ENCODE assay signal across 14 cellular contexts in the genomic region with DNA sequence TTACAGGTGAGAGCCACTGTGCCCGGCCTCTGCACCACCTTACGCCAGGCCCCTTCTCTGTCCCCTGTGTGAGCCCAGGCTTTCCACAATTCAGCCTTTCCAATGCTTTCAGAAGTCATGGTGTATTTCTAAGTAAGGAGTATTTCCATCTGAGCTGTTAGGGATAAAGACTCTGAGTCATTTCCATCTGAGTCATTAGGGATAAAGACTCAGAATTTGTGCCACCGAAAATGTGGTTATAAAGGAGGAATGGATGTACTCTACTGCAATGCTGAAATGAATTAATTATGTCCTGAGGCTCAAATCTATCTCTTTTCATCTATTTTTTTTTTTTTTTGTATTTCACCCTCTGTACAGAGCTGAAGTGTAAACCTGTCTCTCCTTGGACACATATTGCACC.
A peak's percentile ranks its signal among the peaks of the same experiment; 100 is the strongest.
DNase-seq lines count a peak whose midpoint lies in the region; ATAC-seq lines count a peak whose summit lies in the region.
"Had no signal": no experiment of that assay in that cellular context is flagged by ENCODE, and none has a peak within 500 bp of the region (broad histone marks: within the 10 kb centered on the region; RNA-seq: fewer than 3 reads in every experiment).

No MANE protein-coding gene starts in this region.

- H3K27me3 Mint-ChIP-seq in activated CD4-positive, alpha-beta T cell treated with anti-CD3 and anti-CD28 coated beads, Interleukin-2, amount 10 ng/mL, durations not matched to agents 7 days and 5 days, result no peaks in the 10 kb centered on the region
- peaks cover 2% of the 10 kb centered on the region for H3K27me3 Mint-ChIP-seq in activated naive CD8-positive, alpha-beta T cell treated with anti-CD3 and anti-CD28 coated beads, Interleukin-2, amount 50 U/mL, for 24 hours

- peak overlapping the region; percentile 74 for H3K4me3 Mint-ChIP-seq in activated CD4-positive, alpha-beta T cell treated with anti-CD3 and anti-CD28 coated beads, Interleukin-2, amount 10 ng/mL, durations not matched to agents 7 days and 5 days
- no peak overlapping the region for H3K4me3 Mint-ChIP-seq in activated naive CD8-positive, alpha-beta T cell treated with anti-CD3 and anti-CD28 coated beads, Interleukin-2, amount 50 U/mL, for 24 hours
- H3K4me3 Mint-ChIP-seq: IgD-negative memory B cell had no signal

- DNase-seq in activated CD4-positive, alpha-beta T cell treated with anti-CD3 and anti-CD28 coated beads, Interleukin-2, amount 10 ng/mL, durations not matched to agents 7 days and 5 days, result no peak
- no peak for DNase-seq in activated CD4-positive, alpha-beta T cell treated with anti-CD3 and anti-CD28 coated beads, Interleukin-2, amount 50 U/mL, for 1 hour
- DNase-seq in MV-4-11 (lab: John Stamatoyannopoulos, UW) (peak; percentile 10), putamen (ENCODE audit: low spot score) (peak; percentile 7), Kasumi-1 (lab: John Stamatoyannopoulos, UW) (no peak)
- DNase-seq in activated naive CD8-positive, alpha-beta T cell treated with anti-CD3 and anti-CD28 coated beads, Interleukin-2, amount 50 U/mL, for 24 hours, result no peak
- no peak for DNase-seq in central memory CD4-positive, alpha-beta T cell
- DNase-seq: aorta, left ventricle myocardium superior, NCI-H2029 treated with DMSO at 0.1 percent for 48 hours, spleen, upper lobe of right lung had no signal

- peaks cover 58% of the 10 kb centered on the region for H3K4me1 Mint-ChIP-seq in activated CD4-positive, alpha-beta T cell treated with anti-CD3 and anti-CD28 coated beads, Interleukin-2, amount 10 ng/mL, durations not matched to agents 7 days and 5 days
- H3K4me1 Mint-ChIP-seq in activated naive CD8-positive, alpha-beta T cell treated with anti-CD3 and anti-CD28 coated beads, Interleukin-2, amount 50 U/mL, for 24 hours, result peaks cover 43% of the 10 kb centered on the region

- CTCF ChIA-PET in activated CD4-positive, alpha-beta T cell treated with anti-CD3 and anti-CD28 coated beads, Interleukin-2, amount 10 ng/mL, durations not matched to agents 7 days and 5 days (lab: Charles Lee), result no interaction called here

- peaks cover 5% of the 10 kb centered on the region for H3K9me3 Mint-ChIP-seq in activated CD4-positive, alpha-beta T cell treated with anti-CD3 and anti-CD28 coated beads, Interleukin-2, amount 10 ng/mL, durations not matched to agents 7 days and 5 days
- no peaks in the 10 kb centered on the region for H3K9me3 Mint-ChIP-seq in activated naive CD8-positive, alpha-beta T cell treated with anti-CD3 and anti-CD28 coated beads, Interleukin-2, amount 50 U/mL, for 24 hours

- ATAC-seq in activated naive CD8-positive, alpha-beta T cell treated with anti-CD3 and anti-CD28 coated beads, Interleukin-2, amount 50 U/mL, for 24 hours, result no peak
- ATAC-seq in GM19324 (IDR thresholded peaks at IDR 0.05; ENCODE audit: low FRiP score, unreplicated experiment), result no peak
- ATAC-seq: left ventricle myocardium superior had no signal

- POLR2A ChIA-PET in activated CD4-positive, alpha-beta T cell treated with anti-CD3 and anti-CD28 coated beads, Interleukin-2, amount 10 ng/mL, durations not matched to agents 7 days and 5 days (lab: Charles Lee), result no interaction called here

- H3K27ac Mint-ChIP-seq in activated CD4-positive, alpha-beta T cell treated with anti-CD3 and anti-CD28 coated beads, Interleukin-2, amount 10 ng/mL, durations not matched to agents 7 days and 5 days, result peak overlapping the region; percentile 95
- peak overlapping the region; percentile 89 for H3K27ac Mint-ChIP-seq in activated naive CD8-positive, alpha-beta T cell treated with anti-CD3 and anti-CD28 coated beads, Interleukin-2, amount 50 U/mL, for 24 hours
- H3K27ac Mint-ChIP-seq: IgD-negative memory B cell had no signal

- H3K36me3 Mint-ChIP-seq in activated CD4-positive, alpha-beta T cell treated with anti-CD3 and anti-CD28 coated beads, Interleukin-2, amount 10 ng/mL, durations not matched to agents 7 days and 5 days (ENCODE audit: low read depth), result peaks cover 11% of the 10 kb centered on the region
- H3K36me3 Mint-ChIP-seq in activated naive CD8-positive, alpha-beta T cell treated with anti-CD3 and anti-CD28 coated beads, Interleukin-2, amount 50 U/mL, for 24 hours (ENCODE audit: low read depth), result no peaks in the 10 kb centered on the region
- H3K36me3 Mint-ChIP-seq: IgD-negative memory B cell had no signal

Comparison
In these comparisons a context has a peak if more than half of its experiments do, and no peak if none do; other contexts are left out.
1. DNase-seq: peak in MV-4-11 (single experiment) and putamen (single experiment); none in activated CD4-positive, alpha-beta T cell treated with anti-CD3 and anti-CD28 coated beads, Interleukin-2, amount 10 ng/mL, durations not matched to agents 7 days and 5 days (single experiment), activated CD4-positive, alpha-beta T cell treated with anti-CD3 and anti-CD28 coated beads, Interleukin-2, amount 50 U/mL, for 1 hour (single experiment), activated naive CD8-positive, alpha-beta T cell treated with anti-CD3 and anti-CD28 coated beads, Interleukin-2, amount 50 U/mL, for 24 hours (single experiment), central memory CD4-positive, alpha-beta T cell (single experiment) and Kasumi-1 (0 of 2).